ENCODE assay signal across 1 cellular context in genomic region chr2:113694438-113694837, GRCh38.
TF ChIP-seq lines count a peak whose summit lies in the region.

No MANE protein-coding gene starts in this region.

TF ChIP-seq in HepG2, 621 proteins besides CTCF, POLR2A, EP300 and RAD21 (continued from another document):
- TF ChIP-seq UBTF (CRISPR knock-in tag; IDR thresholded peaks at IDR 0.05): no peak
- TF ChIP-seq ZNF841 (CRISPR knock-in tag; IDR thresholded peaks at IDR 0.05; ENCODE audit: borderline replicate concordance): no peak
